ENCODE assay signal across 8 cellular contexts in the genomic region with DNA sequence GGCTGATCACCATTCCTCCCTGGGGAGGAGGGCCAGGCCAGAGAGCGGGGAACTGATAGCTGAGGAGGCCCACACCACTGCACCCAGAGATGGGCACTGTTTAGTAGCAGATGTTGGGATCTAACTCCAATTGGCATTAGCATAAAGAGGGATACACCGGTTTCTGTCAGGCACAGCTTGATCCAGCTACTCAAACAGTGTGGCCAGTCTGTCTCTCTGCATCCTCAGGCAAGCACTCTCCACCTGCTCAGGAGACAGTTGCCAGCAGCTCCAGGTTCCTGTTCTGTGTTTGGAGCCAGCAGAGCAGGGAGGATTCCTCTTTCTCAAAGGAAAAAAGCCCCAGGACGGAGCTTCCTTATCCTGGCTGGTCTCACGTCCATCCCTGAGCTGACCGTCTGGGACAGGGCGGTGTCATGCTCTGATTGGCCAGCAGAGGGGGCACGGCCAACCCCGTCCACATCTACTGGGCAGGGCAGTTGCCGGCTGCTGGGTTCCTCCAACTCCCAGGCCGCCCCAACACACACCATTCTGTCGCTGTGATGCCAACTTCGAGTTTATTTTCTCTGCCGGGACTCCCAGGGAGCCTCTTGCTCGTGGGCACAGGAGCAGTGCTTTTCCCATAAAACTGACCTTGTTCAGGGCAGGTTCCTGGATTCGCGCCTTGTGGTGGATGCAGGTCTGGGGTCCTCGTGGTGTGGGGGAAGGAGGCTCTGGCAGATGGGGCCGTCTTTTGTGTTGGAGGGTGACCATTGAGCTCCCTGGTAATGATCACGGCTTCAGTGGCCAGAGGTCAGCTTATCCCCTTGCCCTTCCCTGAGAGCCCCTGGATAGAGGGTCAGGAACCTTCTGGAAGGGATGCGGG. TPM values are rescaled to one million over a fixed set of nuclear protein-coding genes. Genes with fewer than 3 reads are reported as not detected.
A peak's percentile ranks its signal among the peaks of the same experiment; 100 is the strongest.
DNase-seq lines count a peak whose midpoint lies in the region; ATAC-seq and TF ChIP-seq lines count a peak whose summit lies in the region.

No MANE protein-coding gene starts in this region.

- no peak overlapping the region for H3K4me3 ChIP-seq in H7 (ENCODE audit: insufficient read depth, low read depth, low read length)
- no peak overlapping the region for H3K4me3 ChIP-seq in WI38 (ENCODE audit: low read depth, low read length)
- H3K4me3 ChIP-seq in parathyroid adenoma (ENCODE audit: low read depth, low read length), result no peak overlapping the region

- no peak overlapping the region for H2AFZ ChIP-seq in parathyroid adenoma

- no peaks in the 10 kb centered on the region for H3K36me3 ChIP-seq in H7 (replicated peaks; ENCODE audit: control insufficient read depth, insufficient read depth, low read length)
- H3K36me3 ChIP-seq in parathyroid adenoma (ENCODE audit: control insufficient read depth, insufficient read depth, low read length), result no peaks in the 10 kb centered on the region

- H3K9me3 ChIP-seq in parathyroid adenoma (ENCODE audit: control insufficient read depth, low read length), result no peaks in the 10 kb centered on the region

- ATAC-seq in HG03565 (IDR thresholded peaks at IDR 0.05; ENCODE audit: unreplicated experiment), result no peak
- ATAC-seq in HG03354 (IDR thresholded peaks at IDR 0.05; ENCODE audit: poor library complexity, severe bottlenecking, unreplicated experiment), result no peak

- DNase-seq in COLO829 (ENCODE audit: low spot score) (peak; percentile 75), H7 (peak; percentile 95), globus pallidus (ENCODE audit: low spot score) (peak; percentile 17), OCI-M2 (lab: John Stamatoyannopoulos, UW; ENCODE audit: unreplicated experiment) (no peak)

- H3K9ac ChIP-seq in parathyroid adenoma, result no peak overlapping the region

- H3K79me2 ChIP-seq in parathyroid adenoma, result peaks cover 3% of the 10 kb centered on the region

- H3K27ac ChIP-seq in parathyroid adenoma, result no peak overlapping the region

- no peak overlapping the region for H3K4me2 ChIP-seq in parathyroid adenoma (ENCODE audit: low read length)

- TF ChIP-seq CTCF in WI38 (IDR thresholded peaks at IDR 0.05; ENCODE audit: low read depth, low read length) (peak; percentile 91), parathyroid adenoma (IDR thresholded peaks at IDR 0.05) (peak; percentile 60)

- H3K4me1 ChIP-seq in parathyroid adenoma, result no peaks in the 10 kb centered on the region

- H3K27me3 ChIP-seq in H7 (ENCODE audit: control insufficient read depth, insufficient read depth, low read length) (no peaks in the 10 kb centered on the region), parathyroid adenoma (ENCODE audit: control insufficient read depth, insufficient read depth, low read length) (no peaks in the 10 kb centered on the region)

RNA-seq across cellular contexts. Expression of a gene that starts 47.9 kb away (rescaled TPM):
- total RNA-seq in H7 (2014; rRNA removed; shearing (Covaris generic)), result 10.1 and 11.3 TPM in 2 replicates
